30 cellular contexts compared by ENCODE assay signal in the genomic region with DNA sequence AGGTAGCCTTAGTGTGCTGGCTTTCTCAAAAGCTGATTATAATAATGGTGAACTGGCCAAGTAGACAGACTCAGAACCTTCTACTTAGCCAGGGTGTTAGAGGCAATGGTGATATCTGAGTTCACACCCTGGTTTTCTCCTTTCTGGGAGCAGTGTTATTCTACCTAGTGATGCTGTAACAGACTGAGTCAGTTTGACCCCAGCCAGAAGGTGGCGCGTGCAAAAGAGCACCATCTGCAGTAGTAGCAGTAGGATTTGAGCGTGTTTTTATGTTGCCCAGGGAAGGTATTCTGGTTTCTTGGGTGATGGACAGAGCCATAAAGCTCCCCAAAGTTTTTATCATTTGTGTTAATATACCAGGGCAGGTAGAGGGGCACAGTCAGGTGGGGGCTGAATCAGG.
"Had no signal": no experiment of that assay in that cellular context is flagged by ENCODE, and none has a peak within 500 bp of the region (broad histone marks: within the 10 kb centered on the region; RNA-seq: fewer than 3 reads in every experiment).

No MANE protein-coding gene starts in this region.

- H3K36me3 Mint-ChIP-seq: brain had no signal

- ATAC-seq: activated CD4-positive, alpha-beta T cell treated with anti-CD3 and anti-CD28 coated beads for 36 hours; activated CD4-positive, CD25-positive, alpha-beta regulatory T cell treated with anti-CD3 and anti-CD28 coated beads, Interleukin-2, amount 50 U/mL, for 24 hours; activated CD8-positive, alpha-beta T cell treated with anti-CD3 and anti-CD28 coated beads, Interleukin-2, amount 10 ng/mL, durations not matched to agents 7 days and 5 days; activated naive CD4-positive, alpha-beta T cell treated with anti-CD3 and anti-CD28 coated beads, Interleukin-2, amount 50 U/mL, for 72 hours; Panc1 had no signal

- H3K4me3 Mint-ChIP-seq: activated CD4-positive, alpha-beta T cell treated with anti-CD3 and anti-CD28 coated beads for 36 hours; activated CD4-positive, alpha-beta T cell treated with anti-CD3 and anti-CD28 coated beads, Interleukin-2, amount 10 ng/mL, durations not matched to agents 7 days and 5 days; activated CD8-positive, alpha-beta T cell treated with anti-CD3 and anti-CD28 coated beads, Interleukin-2, amount 10 ng/mL, durations not matched to agents 7 days and 5 days; activated naive CD4-positive, alpha-beta T cell treated with anti-CD3 and anti-CD28 coated beads for 36 hours; activated T-cell treated with anti-CD3 and anti-CD28 coated beads, Interleukin-2, amount 50 U/mL, for 24 hours; brain; T-helper 1 cell treated with Interleukin-12 subunit alpha and Interleukin-12 subunit beta and Interleukin-4 antibody, amounts not matched to agents 30 μg/mL and 1 μg/mL, for 36 hours; T-helper 2 cell treated with Interferon-gamma antibody and Interleukin-4, amounts not matched to agents 5 μg/mL and 100 μg/mL, for 36 hours had no signal

- H3K4me1 ChIP-seq: adrenal gland, SJCRH30 had no signal

- H3K9ac ChIP-seq: SK-N-SH had no signal

- H3K9me3 Mint-ChIP-seq: activated CD4-positive, alpha-beta T cell treated with anti-CD3 and anti-CD28 coated beads, Interleukin-2, amount 10 ng/mL, durations not matched to agents 7 days and 5 days; activated naive CD4-positive, alpha-beta T cell treated with anti-CD3 and anti-CD28 coated beads for 36 hours; activated T-cell treated with anti-CD3 and anti-CD28 coated beads, Interleukin-2, amount 50 U/mL, for 24 hours; activated T-helper 2 cell treated with anti-CD3 and anti-CD28 coated beads, Interferon-gamma antibody, Interleukin-2, Interleukin-4, amounts not matched to agents 10 μg/mL and 5 μg/mL and 100 μg/mL, durations not matched to agents 14 hours and 24 hours and 36 hours had no signal

- H3K27me3 ChIP-seq: SJCRH30 had no signal

- H3K36me3 ChIP-seq: adrenal gland, SJCRH30 had no signal

- H3K27me3 Mint-ChIP-seq: activated CD4-positive, alpha-beta T cell treated with anti-CD3 and anti-CD28 coated beads for 36 hours; activated CD4-positive, alpha-beta T cell treated with anti-CD3 and anti-CD28 coated beads, Interleukin-2, amount 10 ng/mL, durations not matched to agents 7 days and 5 days had no signal

- H3K4me3 ChIP-seq: adrenal gland, SJCRH30 had no signal

- H3K27ac ChIP-seq: adrenal gland, SJCRH30 had no signal

- H3K4me1 Mint-ChIP-seq: activated CD4-positive, alpha-beta T cell treated with anti-CD3 and anti-CD28 coated beads for 36 hours; activated CD4-positive, alpha-beta T cell treated with anti-CD3 and anti-CD28 coated beads, Interleukin-2, amount 10 ng/mL, durations not matched to agents 7 days and 5 days; brain had no signal

- DNase-seq: activated CD4-positive, alpha-beta T cell treated with anti-CD3 and anti-CD28 coated beads for 36 hours; activated CD4-positive, alpha-beta T cell treated with anti-CD3 and anti-CD28 coated beads, Interleukin-2, amount 10 ng/mL, durations not matched to agents 7 days and 5 days; activated CD4-positive, alpha-beta T cell treated with anti-CD3 and anti-CD28 coated beads, Interleukin-2, amount 50 U/mL, for 48 hours; activated CD8-positive, alpha-beta T cell treated with anti-CD3 and anti-CD28 coated beads, Interleukin-2, amount 10 ng/mL, durations not matched to agents 7 days and 5 days; activated gamma-delta T cell treated with Interleukin-2 at 50 U/mL for 16 hours; activated naive CD4-positive, alpha-beta T cell treated with anti-CD3 and anti-CD28 coated beads for 36 hours; activated T-cell treated with anti-CD3 and anti-CD28 coated beads, Interleukin-2, amount 50 U/mL, for 24 hours; adrenal gland; caudate nucleus; Karpas-422; NCI-H1105; NCI-H1417 treated with DMSO at 0.1 percent for 48 hours; NCI-H187 treated with DMSO at 0.1 percent for 48 hours; NCI-H2081; NCI-H2171 treated with DMSO at 0.1 percent for 48 hours; NCI-H226; NCI-H446 treated with DMSO at 0.1 percent for 48 hours; NCI-H524; NCI-H69; NCI-H82; SHP77; SJCRH30; SK-N-SH had no signal

- H3K27ac Mint-ChIP-seq: activated CD4-positive, alpha-beta T cell treated with anti-CD3 and anti-CD28 coated beads for 36 hours; activated CD4-positive, alpha-beta T cell treated with anti-CD3 and anti-CD28 coated beads, Interleukin-2, amount 10 ng/mL, durations not matched to agents 7 days and 5 days; activated CD8-positive, alpha-beta T cell treated with anti-CD3 and anti-CD28 coated beads, Interleukin-2, amount 10 ng/mL, durations not matched to agents 7 days and 5 days; activated naive CD4-positive, alpha-beta T cell treated with anti-CD3 and anti-CD28 coated beads for 36 hours; activated naive CD4-positive, alpha-beta T cell treated with anti-CD3 and anti-CD28 coated beads, Interleukin-2, amount 50 U/mL, for 72 hours; activated T-cell treated with anti-CD3 and anti-CD28 coated beads, Interleukin-2, amount 50 U/mL, for 24 hours; activated T-helper 2 cell treated with anti-CD3 and anti-CD28 coated beads, Interferon-gamma antibody, Interleukin-2, Interleukin-4, amounts not matched to agents 10 μg/mL and 5 μg/mL and 100 μg/mL, durations not matched to agents 14 hours and 24 hours and 36 hours; brain; T-helper 1 cell treated with Interleukin-12 subunit alpha and Interleukin-12 subunit beta and Interleukin-4 antibody, amounts not matched to agents 30 μg/mL and 1 μg/mL, for 36 hours; T-helper 2 cell treated with Interferon-gamma antibody and Interleukin-4, amounts not matched to agents 5 μg/mL and 100 μg/mL, for 36 hours had no signal

- H3K9me3 ChIP-seq: adrenal gland, SK-N-SH had no signal
